In genomic region chr12:89225808-89226368, GRCh38 we compare ENCODE assay signal across 8 cellular contexts.
DNase-seq lines count a peak whose midpoint lies in the region; ATAC-seq, FAIRE-seq and TF ChIP-seq lines count a peak whose summit lies in the region.

No MANE protein-coding gene starts in this region.

- FAIRE-seq in astrocyte (lab: Jason Lieb, UNC) (no peak), urothelium cell line (lab: Jason Lieb, UNC) (no peak)

- ATAC-seq in GM19395 (IDR thresholded peaks at IDR 0.05; ENCODE audit: unreplicated experiment): peak; percentile 73

- H3K27ac ChIP-seq in AG04450 (ENCODE audit: low read depth, low read length): peak overlapping the region; percentile 66
- H3K27ac ChIP-seq in astrocyte (ENCODE audit: low read depth, low read length): peak overlapping the region; percentile 36
- H3K27ac ChIP-seq in coronary artery: peak overlapping the region in 1 of 2 donors; percentile 3

- no peaks in the 10 kb centered on the region for H3K79me2 ChIP-seq in astrocyte (ENCODE audit: insufficient read depth, low read length)

- H3K27ac Mint-ChIP-seq in astrocyte (ENCODE audit: unreplicated experiment): peak overlapping the region; percentile 60

- TF ChIP-seq CTCF in AG04450 (IDR thresholded peaks at IDR 0.05; ENCODE audit: low read depth, low read length) (no peak), astrocyte (IDR thresholded peaks at IDR 0.05; ENCODE audit: insufficient read depth, low read depth, low read length) (no peak), coronary artery (IDR thresholded peaks at IDR 0.05) (no peak)

- DNase-seq in AG04450 (ENCODE audit: low read depth, low spot score) (peak; percentile 66), M059J (ENCODE audit: low read depth) (peak; percentile 89), astrocyte (ENCODE audit: low read depth) (peak; percentile 83), left kidney (ENCODE audit: low read depth, low spot score) (peak; percentile 85), urothelium cell line (ENCODE audit: low spot score) (peak; percentile 30), GM19240 (ENCODE audit: insufficient read length, low spot score) (no peak), coronary artery (ENCODE audit: low spot score) (no peak)

- H3K27me3 ChIP-seq in AG04450 (ENCODE audit: control insufficient read depth, insufficient read depth, low read length) (no peaks in the 10 kb centered on the region), astrocyte (ENCODE audit: insufficient read depth, low read length) (no peaks in the 10 kb centered on the region)

- peaks cover 10% of the 10 kb centered on the region for H3K4me1 ChIP-seq in astrocyte (ENCODE audit: insufficient read depth, low read length)

- H3K9me3 Mint-ChIP-seq in astrocyte (ENCODE audit: unreplicated experiment): peaks cover 2% of the 10 kb centered on the region

- POLR2A ChIA-PET in AG04450 (lab: Yijun Ruan, JAX): interaction anchor here (0.7 to 0.9 kb wide), 2 partner anchors 33 to 126 kb away, joined by 3 to 4 read pairs; partner anchors contain the start of gene DUSP6

- H3K4me3 Mint-ChIP-seq in astrocyte (ENCODE audit: unreplicated experiment): peak overlapping the region; percentile 43

- H2AFZ ChIP-seq in astrocyte (ENCODE audit: low read depth, low read length): peak overlapping the region; percentile 50

- no peaks in the 10 kb centered on the region for H3K9me3 ChIP-seq in AG04450 (ENCODE audit: control insufficient read depth, insufficient read depth, low read length)
- H3K9me3 ChIP-seq in astrocyte (ENCODE audit: insufficient read depth, low read depth, low read length): no peaks in the 10 kb centered on the region

- peak overlapping the region; percentile 72 for H3K4me2 ChIP-seq in astrocyte (ENCODE audit: low read length)

- H3K27me3 Mint-ChIP-seq in astrocyte (ENCODE audit: low read depth, unreplicated experiment): no peaks in the 10 kb centered on the region

- no peaks in the 10 kb centered on the region for H3K36me3 Mint-ChIP-seq in astrocyte (ENCODE audit: low read depth, unreplicated experiment)

- CTCF ChIA-PET in AG04450 (lab: Charles Lee): interaction anchor here (1.5 kb wide), 1 partner anchor 208 kb away, joined by 3 read pairs; no protein-coding TSS in a partner anchor

- H3K36me3 ChIP-seq in astrocyte (ENCODE audit: insufficient read depth, low read length): no peaks in the 10 kb centered on the region

- H3K4me3 ChIP-seq in AG04450 (ENCODE audit: low read depth, low read length) (no peak overlapping the region; the same call in 1 of the 2 replicates), astrocyte (ENCODE audit: insufficient read depth, low read depth, low read length) (no peak overlapping the region), coronary artery (no peak overlapping the region)

- peak overlapping the region; percentile 31 for H3K9ac ChIP-seq in astrocyte (ENCODE audit: low read length)

- H4K20me1 ChIP-seq in astrocyte (ENCODE audit: insufficient read depth, low read length): no peaks in the 10 kb centered on the region

- H3K4me1 Mint-ChIP-seq in astrocyte (ENCODE audit: low read depth, unreplicated experiment): peaks cover 40% of the 10 kb centered on the region

Comparison
In these comparisons a context has a peak if more than half of its experiments do, and no peak if none do; other contexts are left out.
1. DNase-seq: peak in AG04450 (single experiment), M059J (single experiment), astrocyte (single experiment), left kidney (single experiment) and urothelium cell line (single experiment); none in GM19240 (single experiment) and coronary artery (single experiment).